9 cellular contexts compared by ENCODE assay signal in the genomic region with DNA sequence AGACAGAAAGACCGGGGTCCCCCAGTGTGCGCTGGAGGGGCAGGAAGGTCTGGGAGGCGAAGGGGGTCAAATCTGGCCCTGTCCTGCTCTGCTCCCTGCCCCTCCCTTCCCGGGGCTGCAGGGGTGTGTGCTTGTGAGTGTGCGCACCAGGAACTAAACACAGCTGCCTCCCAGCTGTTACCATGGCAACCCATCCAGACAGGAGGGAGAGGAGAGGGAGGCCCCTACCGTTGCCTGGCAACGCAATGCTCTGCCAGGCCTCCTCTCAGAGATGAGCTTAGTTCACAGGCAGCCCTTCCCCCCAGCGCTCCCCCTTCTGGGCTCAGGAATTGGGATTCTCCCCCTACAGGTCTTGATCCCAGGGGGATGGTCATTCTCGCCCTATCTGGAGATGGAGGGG. TPM values are rescaled to one million over a fixed set of nuclear protein-coding genes. Genes with fewer than 3 reads are reported as not detected.
A peak's percentile ranks its signal among the peaks of the same experiment; 100 is the strongest.
DNase-seq lines count a peak whose midpoint lies in the region; ATAC-seq and TF ChIP-seq lines count a peak whose summit lies in the region.
"Had no signal": no experiment of that assay in that cellular context is flagged by ENCODE, and none has a peak within 500 bp of the region (broad histone marks: within the 10 kb centered on the region; RNA-seq: fewer than 3 reads in every experiment).

No MANE protein-coding gene starts in this region.

- H3K36me3 ChIP-seq in Karpas-422 (ENCODE audit: insufficient read depth, low read length): no peaks in the 10 kb centered on the region
- no peaks in the 10 kb centered on the region for H3K36me3 ChIP-seq in ascending aorta

- H3K4me1 ChIP-seq in Karpas-422 (ENCODE audit: low read length) (peaks cover 18% of the 10 kb centered on the region), ascending aorta (no peaks in the 10 kb centered on the region)

- H4K20me1 ChIP-seq in Karpas-422 (ENCODE audit: insufficient read depth, low read depth, low read length): no peaks in the 10 kb centered on the region

- no peak overlapping the region for H3K27ac ChIP-seq in Karpas-422 (ENCODE audit: low read length)
- H3K27ac ChIP-seq in ascending aorta: no peak overlapping the region
- H3K27ac ChIP-seq: KMS-11 had no signal

- H3K9me3 ChIP-seq in Karpas-422 (ENCODE audit: low read length): no peaks in the 10 kb centered on the region
- H3K9me3 ChIP-seq in ascending aorta: no peaks in the 10 kb centered on the region

- H3K27ac Mint-ChIP-seq in brain (peak overlapping the region; percentile 82 to 100 (median 98)), memory B cell (no peak overlapping the region)

- peak; percentile 54 for ATAC-seq in memory B cell (ENCODE audit: low read depth)
- no peak for ATAC-seq in HG03342 (IDR thresholded peaks at IDR 0.05; ENCODE audit: unreplicated experiment)
- no peak for ATAC-seq in GM19035 (IDR thresholded peaks at IDR 0.05; ENCODE audit: unreplicated experiment)

- H3K4me3 Mint-ChIP-seq in brain (peak overlapping the region; percentile 52 to 89 (median 81)), memory B cell (no peak overlapping the region)

- no peaks in the 10 kb centered on the region for H3K9me2 ChIP-seq in Karpas-422 (replicated peaks; ENCODE audit: insufficient read depth, low read length)

- H3K4me3 ChIP-seq in Karpas-422 (ENCODE audit: low read length) (no peak overlapping the region), ascending aorta (no peak overlapping the region)

- intact Hi-C loops in ascending aorta (cut with DNase I): no loop called here

- H3K79me2 ChIP-seq in Karpas-422 (ENCODE audit: low read length): no peaks in the 10 kb centered on the region

- H2AFZ ChIP-seq in Karpas-422 (ENCODE audit: low read length): no peak overlapping the region

- H3K9me3 Mint-ChIP-seq in brain (peaks cover 0 to 2% (median 0%) of the 10 kb centered on the region in 5 experiments), memory B cell (no peaks in the 10 kb centered on the region)

- no peak overlapping the region for H3K9ac ChIP-seq in Karpas-422 (ENCODE audit: low read length)
- H3K9ac ChIP-seq: KMS-11 had no signal

- TF ChIP-seq CTCF in brain (conservative IDR thresholded peaks at IDR 0.05) (no peak), ascending aorta (IDR thresholded peaks at IDR 0.05) (no peak)

- H3K4me1 Mint-ChIP-seq in brain (peaks cover 72% of the 10 kb centered on the region), memory B cell (peaks cover 10% of the 10 kb centered on the region)

- DNase-seq in Daoy (ENCODE audit: low read depth) (peak; percentile 95), Karpas-422 (peak; percentile 91), NOMO-1 treated with dmso at 0.1 percent for 144 hours (lab: John Stamatoyannopoulos, UW; ENCODE audit: unreplicated experiment) (peak; percentile 68), memory B cell (ENCODE audit: low spot score in 2 of 2) (no peak), ascending aorta (ENCODE audit: low spot score in 2 of 2) (no peak)

- H3K27me3 ChIP-seq in Karpas-422 (ENCODE audit: low read length) (peaks cover 2% of the 10 kb centered on the region; the same call in 1 of the 2 replicates), ascending aorta (no peaks in the 10 kb centered on the region)

- H3K36me3 Mint-ChIP-seq in brain: peaks cover 34% of the 10 kb centered on the region
- no peaks in the 10 kb centered on the region for H3K36me3 Mint-ChIP-seq in memory B cell

- no peak overlapping the region for H3K4me2 ChIP-seq in Karpas-422 (ENCODE audit: low read depth, low read length, poor library complexity, severe bottlenecking)
- H3K4me2 ChIP-seq: KMS-11 had no signal

- no peaks in the 10 kb centered on the region for H3K27me3 Mint-ChIP-seq in brain
- H3K27me3 Mint-ChIP-seq in memory B cell: peaks cover 13% of the 10 kb centered on the region

RNA-seq across cellular contexts. Expression of a gene that starts 6.1 kb away (rescaled TPM):
- 0.06 TPM in 1 of 2 replicates, not detected in the other for total RNA-seq in Daoy (2014; rRNA removed; shearing (Covaris generic))
- not detected in 2 replicates for total RNA-seq in Karpas-422 (2014; rRNA removed; shearing (Covaris generic); ENCODE audit: low replicate concordance)
- 20.8 TPM for polyA plus RNA-seq in brain (ENCODE audit: insufficient read depth, low read depth, low replicate concordance)
- 0.96 TPM for total RNA-seq in ascending aorta

RNA-seq across cellular contexts. Expression of a gene that starts 10.8 kb away (rescaled TPM):
- total RNA-seq in Daoy (2014; rRNA removed; shearing (Covaris generic)): 36.6 and 47.4 TPM in 2 replicates
- total RNA-seq in Karpas-422 (2014; rRNA removed; shearing (Covaris generic); ENCODE audit: low replicate concordance): 40.4 and 97.3 TPM in 2 replicates
- 383 TPM for polyA plus RNA-seq in brain (ENCODE audit: insufficient read depth, low read depth, low replicate concordance)
- total RNA-seq in ascending aorta: 68.2 TPM

RNA-seq across cellular contexts. Expression of a gene that starts 25.8 kb away (rescaled TPM):
- total RNA-seq in Daoy (2014; rRNA removed; shearing (Covaris generic)): 1.6 TPM in 1 of 2 replicates, not detected in the other
- total RNA-seq in Karpas-422 (2014; rRNA removed; shearing (Covaris generic); ENCODE audit: low replicate concordance): 1.5 and 2.8 TPM in 2 replicates
- 1.6 TPM for polyA plus RNA-seq in brain (ENCODE audit: insufficient read depth, low read depth, low replicate concordance)
- not detected for total RNA-seq in ascending aorta

RNA-seq across cellular contexts. Expression of a gene that starts 49.2 kb away (rescaled TPM):
- 16.9 and 19.1 TPM in 2 replicates for total RNA-seq in Daoy (2014; rRNA removed; shearing (Covaris generic))
- 5.7 and 6.7 TPM in 2 replicates for total RNA-seq in Karpas-422 (2014; rRNA removed; shearing (Covaris generic); ENCODE audit: low replicate concordance)
- polyA plus RNA-seq in brain (ENCODE audit: insufficient read depth, low read depth, low replicate concordance): 44.8 TPM
- total RNA-seq in ascending aorta: 30.0 TPM

RNA-seq across cellular contexts. Expression of a gene that starts 53.5 kb away (rescaled TPM):
- 70.3 and 92.8 TPM in 2 replicates for total RNA-seq in Daoy (2014; rRNA removed; shearing (Covaris generic))
- 25.9 and 106 TPM in 2 replicates for total RNA-seq in Karpas-422 (2014; rRNA removed; shearing (Covaris generic); ENCODE audit: low replicate concordance)
- polyA plus RNA-seq in brain (ENCODE audit: insufficient read depth, low read depth, low replicate concordance): 34.4 TPM
- 35.2 TPM for total RNA-seq in ascending aorta

Comparison
In these comparisons a context has a peak if more than half of its experiments do, and no peak if none do; other contexts are left out.
1. DNase-seq: peak in Daoy (single experiment), Karpas-422 (single experiment) and NOMO-1 treated with dmso at 0.1 percent for 144 hours (single experiment); none in memory B cell (0 of 2) and ascending aorta (0 of 2).